1 cellular context compared by ENCODE assay signal in the genomic region with DNA sequence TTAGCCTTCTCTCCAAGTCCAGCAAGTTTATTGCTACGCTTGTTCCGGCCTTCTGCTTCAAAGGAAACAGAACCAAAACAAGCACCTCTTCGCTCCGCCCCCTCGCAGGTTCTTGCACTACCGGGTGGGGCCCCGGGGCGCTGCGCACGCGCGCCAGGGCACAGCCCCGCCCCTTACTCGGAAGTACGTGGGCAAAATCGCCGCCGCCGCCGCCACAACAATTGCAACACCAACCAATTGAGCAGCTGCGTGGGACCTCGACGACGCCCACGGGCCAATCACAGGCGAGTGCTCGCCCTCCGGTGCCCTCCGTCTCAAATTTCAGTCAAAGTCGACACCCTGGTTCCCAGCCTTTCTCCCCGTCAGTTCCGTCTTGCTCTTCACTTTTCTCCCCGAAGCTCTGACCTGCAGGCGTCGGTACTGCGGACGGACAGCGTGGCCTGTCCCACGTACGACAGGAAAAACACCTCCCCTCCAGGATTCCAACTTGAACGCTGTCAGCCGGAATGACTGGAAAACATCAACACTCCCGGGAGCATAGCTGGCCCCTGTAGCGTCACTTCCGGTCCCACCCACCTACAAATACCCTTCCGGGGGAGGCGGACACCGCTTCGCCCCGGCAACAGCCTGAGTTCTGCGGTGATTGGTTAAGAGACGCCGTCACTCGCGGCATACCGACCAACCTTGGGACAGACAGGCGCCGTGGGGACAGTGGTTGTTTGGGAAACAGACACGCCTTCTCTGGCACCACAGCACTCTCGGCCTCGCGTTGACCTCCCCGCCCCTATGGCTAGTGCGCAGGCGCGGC.
TF ChIP-seq lines count a peak whose summit lies in the region.

No MANE protein-coding gene starts in this region.

TF ChIP-seq in K562, 482 proteins besides CTCF, POLR2A, EP300 and RAD21 (continues in another document):
- TF ChIP-seq ZNF699 (CRISPR knock-in tag; IDR thresholded peaks at IDR 0.05; ENCODE audit: insufficient replicate concordance), result no peak
- TF ChIP-seq CBX2 (IDR thresholded peaks at IDR 0.05; ENCODE audit: insufficient read depth, low read length, poor library complexity, severe bottlenecking), result no peak
- TF ChIP-seq, protein P1, sequence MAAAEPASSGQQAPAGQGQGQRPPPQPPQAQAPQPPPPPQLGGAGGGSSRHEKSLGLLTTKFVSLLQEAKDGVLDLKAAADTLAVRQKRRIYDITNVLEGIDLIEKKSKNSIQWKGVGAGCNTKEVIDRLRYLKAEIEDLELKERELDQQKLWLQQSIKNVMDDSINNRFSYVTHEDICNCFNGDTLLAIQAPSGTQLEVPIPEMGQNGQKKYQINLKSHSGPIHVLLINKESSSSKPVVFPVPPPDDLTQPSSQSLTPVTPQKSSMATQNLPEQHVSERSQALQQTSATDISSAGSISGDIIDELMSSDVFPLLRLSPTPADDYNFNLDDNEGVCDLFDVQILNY (CRISPR knock-in tag; IDR thresholded peaks at IDR 0.05), result no peak
- TF ChIP-seq EWSR1 (IDR thresholded peaks at IDR 0.05; ENCODE audit: borderline replicate concordance, low read depth, partially characterized antibody), result no peak
- no peak for TF ChIP-seq ZNF444 (CRISPR knock-in tag; IDR thresholded peaks at IDR 0.05)
- TF ChIP-seq TBP (optimal IDR thresholded peaks at IDR 0.05; ENCODE audit: low read depth, low read length), result peak; percentile 65
- TF ChIP-seq NR2C1 (IDR thresholded peaks at IDR 0.05), result peak; percentile 93
- peak; percentile 92 for TF ChIP-seq NR2C1 (tag; IDR thresholded peaks at IDR 0.05)
- TF ChIP-seq ZNF384 (IDR thresholded peaks at IDR 0.05; ENCODE audit: low read depth, low read length), result no peak
- peak; percentile 65 for TF ChIP-seq ASH1L (IDR thresholded peaks at IDR 0.05; ENCODE audit: borderline replicate concordance, low read depth, partially characterized antibody)
- 0 out of 2 replicates have a peak, but pooled peaks have one; percentile 37 for TF ChIP-seq GTF2E2 (tag; IDR thresholded peaks at IDR 0.05)
- TF ChIP-seq POLR2B (IDR thresholded peaks at IDR 0.05; ENCODE audit: low read depth, partially characterized antibody), result peak; percentile 85
- no peak for TF ChIP-seq ATF1 (CRISPR knock-in tag; IDR thresholded peaks at IDR 0.05)
- peak; percentile 97 for TF ChIP-seq ATF1 (tag; IDR thresholded peaks at IDR 0.05)
- TF ChIP-seq, protein P2, sequence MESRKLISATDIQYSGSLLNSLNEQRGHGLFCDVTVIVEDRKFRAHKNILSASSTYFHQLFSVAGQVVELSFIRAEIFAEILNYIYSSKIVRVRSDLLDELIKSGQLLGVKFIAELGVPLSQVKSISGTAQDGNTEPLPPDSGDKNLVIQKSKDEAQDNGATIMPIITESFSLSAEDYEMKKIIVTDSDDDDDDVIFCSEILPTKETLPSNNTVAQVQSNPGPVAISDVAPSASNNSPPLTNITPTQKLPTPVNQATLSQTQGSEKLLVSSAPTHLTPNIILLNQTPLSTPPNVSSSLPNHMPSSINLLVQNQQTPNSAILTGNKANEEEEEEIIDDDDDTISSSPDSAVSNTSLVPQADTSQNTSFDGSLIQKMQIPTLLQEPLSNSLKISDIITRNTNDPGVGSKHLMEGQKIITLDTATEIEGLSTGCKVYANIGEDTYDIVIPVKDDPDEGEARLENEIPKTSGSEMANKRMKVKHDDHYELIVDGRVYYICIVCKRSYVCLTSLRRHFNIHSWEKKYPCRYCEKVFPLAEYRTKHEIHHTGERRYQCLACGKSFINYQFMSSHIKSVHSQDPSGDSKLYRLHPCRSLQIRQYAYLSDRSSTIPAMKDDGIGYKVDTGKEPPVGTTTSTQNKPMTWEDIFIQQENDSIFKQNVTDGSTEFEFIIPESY (CRISPR knock-in tag; IDR thresholded peaks at IDR 0.05), result no peak
- no peak for TF ChIP-seq ADNP (tag; IDR thresholded peaks at IDR 0.05)
- TF ChIP-seq HDAC6 (IDR thresholded peaks at IDR 0.05; ENCODE audit: low read depth, low read length), result no peak
- TF ChIP-seq BRD4 (IDR thresholded peaks at IDR 0.05), result no peak
- peak; percentile 13 for TF ChIP-seq PHF20 (IDR thresholded peaks at IDR 0.05; ENCODE audit: partially characterized antibody)
- TF ChIP-seq, protein P3, sequence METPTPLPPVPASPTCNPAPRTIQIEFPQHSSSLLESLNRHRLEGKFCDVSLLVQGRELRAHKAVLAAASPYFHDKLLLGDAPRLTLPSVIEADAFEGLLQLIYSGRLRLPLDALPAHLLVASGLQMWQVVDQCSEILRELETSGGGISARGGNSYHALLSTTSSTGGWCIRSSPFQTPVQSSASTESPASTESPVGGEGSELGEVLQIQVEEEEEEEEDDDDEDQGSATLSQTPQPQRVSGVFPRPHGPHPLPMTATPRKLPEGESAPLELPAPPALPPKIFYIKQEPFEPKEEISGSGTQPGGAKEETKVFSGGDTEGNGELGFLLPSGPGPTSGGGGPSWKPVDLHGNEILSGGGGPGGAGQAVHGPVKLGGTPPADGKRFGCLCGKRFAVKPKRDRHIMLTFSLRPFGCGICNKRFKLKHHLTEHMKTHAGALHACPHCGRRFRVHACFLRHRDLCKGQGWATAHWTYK (CRISPR knock-in tag; IDR thresholded peaks at IDR 0.05), result no peak
- no peak for TF ChIP-seq XRCC5 (IDR thresholded peaks at IDR 0.05; ENCODE audit: low read depth, low read length)
- TF ChIP-seq, protein P4, sequence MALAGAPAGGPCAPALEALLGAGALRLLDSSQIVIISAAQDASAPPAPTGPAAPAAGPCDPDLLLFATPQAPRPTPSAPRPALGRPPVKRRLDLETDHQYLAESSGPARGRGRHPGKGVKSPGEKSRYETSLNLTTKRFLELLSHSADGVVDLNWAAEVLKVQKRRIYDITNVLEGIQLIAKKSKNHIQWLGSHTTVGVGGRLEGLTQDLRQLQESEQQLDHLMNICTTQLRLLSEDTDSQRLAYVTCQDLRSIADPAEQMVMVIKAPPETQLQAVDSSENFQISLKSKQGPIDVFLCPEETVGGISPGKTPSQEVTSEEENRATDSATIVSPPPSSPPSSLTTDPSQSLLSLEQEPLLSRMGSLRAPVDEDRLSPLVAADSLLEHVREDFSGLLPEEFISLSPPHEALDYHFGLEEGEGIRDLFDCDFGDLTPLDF (CRISPR knock-in tag; IDR thresholded peaks at IDR 0.05), result no peak
- no peak for TF ChIP-seq SIRT6 (IDR thresholded peaks at IDR 0.05; ENCODE audit: low read depth, low read length)
- no peak for TF ChIP-seq HNRNPK (IDR thresholded peaks at IDR 0.05; ENCODE audit: low read depth, low read length, poor library complexity, severe bottlenecking)
- peak; percentile 61; the same call in 1 of the 2 replicates for TF ChIP-seq RFX5 (IDR thresholded peaks at IDR 0.05; ENCODE audit: low read depth, low read length)
- TF ChIP-seq CTBP1 (IDR thresholded peaks at IDR 0.05; ENCODE audit: borderline replicate concordance), result peak; percentile 9; the same call in 1 of the 2 replicates
- peak; percentile 81 for TF ChIP-seq SIN3B (IDR thresholded peaks at IDR 0.05; ENCODE audit: low read depth)
- no peak for TF ChIP-seq SNRNP70 (optimal IDR thresholded peaks at IDR 0.05; ENCODE audit: low read depth, low read length)
- no peak for TF ChIP-seq PCBP2 (IDR thresholded peaks at IDR 0.05; ENCODE audit: low read depth, low read length, poor library complexity, severe bottlenecking)
- TF ChIP-seq SRF (CRISPR knock-in tag; IDR thresholded peaks at IDR 0.05), result no peak
- TF ChIP-seq CHCHD3 (CRISPR knock-in tag; IDR thresholded peaks at IDR 0.05), result no peak
- TF ChIP-seq, protein P5, sequence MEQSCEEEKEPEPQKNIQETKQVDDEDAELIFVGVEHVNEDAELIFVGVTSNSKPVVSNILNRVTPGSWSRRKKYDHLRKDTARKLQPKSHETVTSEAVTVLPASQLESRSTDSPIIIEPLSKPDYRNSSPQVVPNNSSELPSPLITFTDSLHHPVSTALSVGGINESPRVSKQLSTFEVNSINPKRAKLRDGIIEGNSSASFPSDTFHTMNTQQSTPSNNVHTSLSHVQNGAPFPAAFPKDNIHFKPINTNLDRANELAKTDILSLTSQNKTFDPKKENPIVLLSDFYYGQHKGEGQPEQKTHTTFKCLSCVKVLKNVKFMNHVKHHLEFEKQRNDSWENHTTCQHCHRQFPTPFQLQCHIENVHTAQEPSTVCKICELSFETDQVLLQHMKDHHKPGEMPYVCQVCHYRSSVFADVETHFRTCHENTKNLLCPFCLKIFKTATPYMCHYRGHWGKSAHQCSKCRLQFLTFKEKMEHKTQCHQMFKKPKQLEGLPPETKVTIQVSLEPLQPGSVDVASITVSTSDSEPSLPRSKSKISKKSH (CRISPR knock-in tag; IDR thresholded peaks at IDR 0.05), result no peak
- no peak for TF ChIP-seq ZNF717 (CRISPR knock-in tag; IDR thresholded peaks at IDR 0.05)
- peak; percentile 32; the same call in 1 of the 2 replicates for TF ChIP-seq JUN (IDR thresholded peaks at IDR 0.05; ENCODE audit: borderline replicate concordance, low read depth, low read length)
- no peak for TF ChIP-seq JUN (CRISPR knock-in tag; IDR thresholded peaks at IDR 0.05; ENCODE audit: borderline replicate concordance)
- no peak for TF ChIP-seq E2F3 (CRISPR knock-in tag; IDR thresholded peaks at IDR 0.05)
- no peak for TF ChIP-seq NONO (IDR thresholded peaks at IDR 0.05; ENCODE audit: low read depth in 2 of 2, low read length in 1 of 2)
- peak; percentile 79 for TF ChIP-seq C11orf30 (IDR thresholded peaks at IDR 0.05; ENCODE audit: low read depth)
- no peak for TF ChIP-seq U2AF2 (optimal IDR thresholded peaks at IDR 0.05; ENCODE audit: low read depth, low read length)
- no peak for TF ChIP-seq MYBL2 (IDR thresholded peaks at IDR 0.05; ENCODE audit: low read depth)
- no peak for TF ChIP-seq MYBL2 (CRISPR knock-in tag; IDR thresholded peaks at IDR 0.05; ENCODE audit: borderline replicate concordance)
- TF ChIP-seq U2AF1 (optimal IDR thresholded peaks at IDR 0.05; ENCODE audit: low read depth, low read length), result no peak
- no peak for TF ChIP-seq PRMT5 (CRISPR knock-in tag; IDR thresholded peaks at IDR 0.05)
- TF ChIP-seq POLR3G (IDR thresholded peaks at IDR 0.05; ENCODE audit: extremely low read depth, insufficient read length, insufficient replicate concordance), result no peak
- TF ChIP-seq NFATC3 (IDR thresholded peaks at IDR 0.05), result no peak
- no peak for TF ChIP-seq ZNF282 (CRISPR knock-in tag; IDR thresholded peaks at IDR 0.05)
- no peak for TF ChIP-seq ZNF778 (CRISPR knock-in tag; IDR thresholded peaks at IDR 0.05)
- TF ChIP-seq, protein P6, sequence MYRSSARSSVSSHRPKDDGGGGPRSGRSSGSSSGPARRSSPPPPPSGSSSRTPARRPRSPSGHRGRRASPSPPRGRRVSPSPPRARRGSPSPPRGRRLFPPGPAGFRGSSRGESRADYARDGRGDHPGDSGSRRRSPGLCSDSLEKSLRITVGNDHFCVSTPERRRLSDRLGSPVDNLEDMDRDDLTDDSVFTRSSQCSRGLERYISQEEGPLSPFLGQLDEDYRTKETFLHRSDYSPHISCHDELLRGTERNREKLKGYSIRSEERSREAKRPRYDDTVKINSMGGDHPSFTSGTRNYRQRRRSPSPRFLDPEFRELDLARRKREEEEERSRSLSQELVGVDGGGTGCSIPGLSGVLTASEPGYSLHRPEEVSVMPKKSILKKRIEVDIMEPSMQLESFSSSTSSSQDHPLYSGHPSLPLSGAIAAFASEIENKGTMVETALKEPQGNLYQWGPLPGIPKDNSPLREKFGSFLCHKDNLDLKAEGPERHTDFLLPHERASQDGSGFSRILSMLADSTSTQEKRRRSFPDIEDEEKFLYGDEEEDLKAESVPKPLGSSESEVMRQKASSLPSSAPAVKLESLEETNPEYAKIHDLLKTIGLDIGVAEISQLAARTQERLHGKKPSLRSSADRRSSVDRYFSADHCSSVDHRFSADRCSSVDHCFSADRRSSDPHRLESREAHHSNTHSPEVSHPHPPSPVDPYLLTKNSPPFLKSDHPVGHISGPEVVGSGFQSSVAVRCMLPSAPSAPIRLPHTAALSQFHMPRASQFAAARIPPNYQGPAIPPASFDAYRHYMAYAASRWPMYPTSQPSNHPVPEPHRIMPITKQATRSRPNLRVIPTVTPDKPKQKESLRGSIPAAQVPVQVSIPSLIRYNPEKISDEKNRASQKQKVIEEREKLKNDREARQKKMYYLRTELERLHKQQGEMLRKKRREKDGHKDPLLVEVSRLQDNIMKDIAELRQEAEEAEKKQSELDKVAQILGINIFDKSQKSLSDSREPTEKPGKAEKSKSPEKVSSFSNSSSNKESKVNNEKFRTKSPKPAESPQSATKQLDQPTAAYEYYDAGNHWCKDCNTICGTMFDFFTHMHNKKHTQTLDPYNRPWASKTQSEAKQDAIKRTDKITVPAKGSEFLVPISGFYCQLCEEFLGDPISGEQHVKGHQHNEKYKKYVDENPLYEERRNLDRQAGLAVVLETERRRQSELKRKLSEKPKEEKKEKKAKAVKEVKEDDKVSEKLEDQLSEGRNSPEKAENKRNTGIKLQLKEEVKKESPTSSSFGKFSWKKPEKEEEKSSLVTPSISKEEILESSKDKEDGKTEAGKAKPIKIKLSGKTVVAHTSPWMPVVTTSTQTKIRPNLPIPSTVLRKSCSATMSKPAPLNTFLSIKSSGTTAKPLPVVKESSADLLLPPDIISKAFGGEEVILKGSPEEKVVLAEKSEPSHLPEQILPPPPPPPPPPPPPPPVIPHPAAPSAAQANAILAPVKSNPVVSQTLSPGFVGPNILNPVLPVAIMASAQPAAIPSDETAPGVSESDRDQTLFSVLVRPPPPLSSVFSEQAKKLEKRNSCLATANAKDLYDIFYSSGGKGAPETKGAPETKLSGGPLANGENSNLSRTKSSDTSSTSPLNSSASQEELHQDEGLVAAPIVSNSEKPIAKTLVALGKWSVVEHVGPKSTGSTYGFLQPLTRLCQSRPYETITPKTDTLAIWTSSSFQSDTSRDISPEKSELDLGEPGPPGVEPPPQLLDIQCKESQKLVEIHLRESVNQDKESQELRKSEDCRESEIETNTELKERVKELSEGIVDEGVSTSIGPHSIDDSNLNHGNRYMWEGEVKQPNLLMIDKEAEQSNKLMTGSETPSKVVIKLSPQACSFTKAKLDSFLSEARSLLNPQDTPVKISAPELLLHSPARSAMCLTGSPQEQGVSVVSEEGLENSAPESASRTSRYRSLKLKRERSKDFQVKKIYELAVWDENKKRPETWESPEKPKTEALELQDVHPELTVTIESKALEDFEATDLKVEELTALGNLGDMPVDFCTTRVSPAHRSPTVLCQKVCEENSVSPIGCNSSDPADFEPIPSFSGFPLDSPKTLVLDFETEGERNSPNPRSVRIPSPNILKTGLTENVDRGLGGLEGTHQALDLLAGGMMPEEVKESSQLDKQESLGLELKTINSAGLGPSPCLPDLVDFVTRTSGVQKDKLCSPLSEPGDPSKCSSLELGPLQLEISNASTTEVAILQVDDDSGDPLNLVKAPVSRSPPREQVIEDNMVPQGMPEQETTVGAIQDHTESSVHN (IDR thresholded peaks at IDR 0.05; ENCODE audit: borderline replicate concordance in 1 of 2, low read depth in 1 of 2), result no peak
- TF ChIP-seq, protein P7, sequence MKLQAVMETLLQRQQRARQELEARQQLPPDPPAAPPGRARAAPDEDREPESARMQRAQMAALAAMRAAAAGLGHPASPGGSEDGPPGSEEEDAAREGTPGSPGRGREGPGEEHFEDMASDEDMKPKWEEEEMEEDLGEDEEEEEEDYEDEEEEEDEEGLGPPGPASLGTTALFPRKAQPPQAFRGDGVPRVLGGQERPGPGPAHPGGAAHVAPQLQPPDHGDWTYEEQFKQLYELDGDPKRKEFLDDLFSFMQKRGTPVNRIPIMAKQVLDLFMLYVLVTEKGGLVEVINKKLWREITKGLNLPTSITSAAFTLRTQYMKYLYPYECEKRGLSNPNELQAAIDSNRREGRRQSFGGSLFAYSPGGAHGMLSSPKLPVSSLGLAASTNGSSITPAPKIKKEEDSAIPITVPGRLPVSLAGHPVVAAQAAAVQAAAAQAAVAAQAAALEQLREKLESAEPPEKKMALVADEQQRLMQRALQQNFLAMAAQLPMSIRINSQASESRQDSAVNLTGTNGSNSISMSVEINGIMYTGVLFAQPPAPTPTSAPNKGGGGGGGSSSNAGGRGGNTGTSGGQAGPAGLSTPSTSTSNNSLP (IDR thresholded peaks at IDR 0.05; ENCODE audit: borderline replicate concordance, low read depth, low read length), result no peak
